ENCODE assay signal across 9 cellular contexts in genomic region chr6:151067684-151068596, GRCh38.
DNase-seq lines count a peak whose midpoint lies in the region; ATAC-seq, FAIRE-seq and TF ChIP-seq lines count a peak whose summit lies in the region.
"Had no signal": no experiment of that assay in that cellular context is flagged by ENCODE, and none has a peak within 500 bp of the region (broad histone marks: within the 10 kb centered on the region; RNA-seq: fewer than 3 reads in every experiment).

No MANE protein-coding gene starts in this region.

- H3K4me1 Mint-ChIP-seq in CD8-positive, alpha-beta memory T cell, result no peaks in the 10 kb centered on the region
- H3K4me1 Mint-ChIP-seq in CD8-positive, alpha-beta T cell (ENCODE audit: low read depth), result no peaks in the 10 kb centered on the region

- no peaks in the 10 kb centered on the region for H3K27me3 ChIP-seq in right cardiac atrium (ENCODE audit: control insufficient read depth, insufficient read depth)
- H3K27me3 ChIP-seq in smooth muscle cell (ENCODE audit: low read depth), result no peaks in the 10 kb centered on the region
- H3K27me3 ChIP-seq in CD8-positive, alpha-beta memory T cell (ENCODE audit: insufficient read depth, low read length, poor library complexity, severe bottlenecking), result no peaks in the 10 kb centered on the region
- H3K27me3 ChIP-seq in CD8-positive, alpha-beta T cell (ENCODE audit: insufficient read depth, low read length), result no peaks in the 10 kb centered on the region

- H3K4me1 ChIP-seq in right cardiac atrium (ENCODE audit: control insufficient read depth, insufficient read depth, low read length) (peaks cover 13% of the 10 kb centered on the region), smooth muscle cell (ENCODE audit: low read depth) (no peaks in the 10 kb centered on the region)
- H3K4me1 ChIP-seq in CD8-positive, alpha-beta memory T cell (ENCODE audit: insufficient read depth, low read length), result no peaks in the 10 kb centered on the region
- no peaks in the 10 kb centered on the region for H3K4me1 ChIP-seq in CD8-positive, alpha-beta T cell (ENCODE audit: insufficient read depth, low read length)

- peak; percentile 57 to 86 for ATAC-seq in right cardiac atrium
- no peak for ATAC-seq in CD8-positive, alpha-beta T cell

- peak; percentile 55 for FAIRE-seq in H54 (lab: Jason Lieb, UNC)

- no peak overlapping the region for H3K4me2 ChIP-seq in smooth muscle cell

- H3K27ac ChIP-seq in adipose tissue (ENCODE audit: low read depth, low read length) (peak overlapping the region; percentile 28), right cardiac atrium (ENCODE audit: low read length) (peak overlapping the region; percentile 99), smooth muscle cell (ENCODE audit: low read depth) (peak overlapping the region; percentile 48)
- no peak overlapping the region for H3K27ac ChIP-seq in CD8-positive, alpha-beta memory T cell (ENCODE audit: low read depth, low read length)
- H3K27ac ChIP-seq in CD8-positive, alpha-beta T cell (ENCODE audit: low read depth, low read length), result no peak overlapping the region

- 34 to 53% (median 45%) methylated on average over 14 of the region's 14 CpGs for WGBS in adipose tissue, 3 donors
- 27% methylated on average over 14 of the region's 14 CpGs for WGBS in right cardiac atrium
- WGBS in smooth muscle cell (ENCODE audit: low lambda C conversion rate), result 66% methylated on average over 14 of the region's 14 CpGs

- H3K79me2 ChIP-seq in smooth muscle cell (ENCODE audit: low read depth), result no peaks in the 10 kb centered on the region

- H3F3A ChIP-seq in smooth muscle cell (ENCODE audit: low read depth), result no peaks in the 10 kb centered on the region

- H3K9me3 ChIP-seq in right cardiac atrium (ENCODE audit: control insufficient read depth, low read length) (no peaks in the 10 kb centered on the region), smooth muscle cell (replicated peaks; ENCODE audit: low read depth) (no peaks in the 10 kb centered on the region)
- H3K9me3 ChIP-seq in CD8-positive, alpha-beta memory T cell (ENCODE audit: low read length), result no peaks in the 10 kb centered on the region
- no peaks in the 10 kb centered on the region for H3K9me3 ChIP-seq in CD8-positive, alpha-beta T cell (ENCODE audit: low read length)

- POLR2A ChIA-PET in CD8-positive, alpha-beta memory T cell (lab: Charles Lee), result no interaction called here
- POLR2A ChIA-PET in CD8-positive, alpha-beta T cell (lab: Charles Lee), result no interaction called here

- peaks cover 0 to 3% (median 0%) of the 10 kb centered on the region in 3 donors for H3K36me3 Mint-ChIP-seq in CD8-positive, alpha-beta memory T cell
- H3K36me3 Mint-ChIP-seq in CD8-positive, alpha-beta T cell, result peaks cover 8% of the 10 kb centered on the region

- no peak overlapping the region for H3K27ac Mint-ChIP-seq in CD8-positive, alpha-beta memory T cell
- no peak overlapping the region for H3K27ac Mint-ChIP-seq in CD8-positive, alpha-beta T cell
- H3K27ac Mint-ChIP-seq: IgD-negative memory B cell had no signal

- DNase-seq in H54 (ENCODE audit: insufficient read length, low spot score) (no peak), right cardiac atrium (peak; percentile 77 to 90 (median 83)), smooth muscle cell (lab: John Stamatoyannopoulos, UW; ENCODE audit: unreplicated experiment) (no peak), SKM-1 (lab: John Stamatoyannopoulos, UW; ENCODE audit: unreplicated experiment) (no peak), KG1 (lab: John Stamatoyannopoulos, UW) (no peak)
- DNase-seq in CD8-positive, alpha-beta memory T cell, result no peak
- DNase-seq in CD8-positive, alpha-beta T cell, result no peak

- CTCF ChIA-PET in CD8-positive, alpha-beta memory T cell (lab: Charles Lee), result interaction anchor here (1.4 kb wide), 1 partner anchor 11 kb away, joined by 3 read pairs; no protein-coding TSS in a partner anchor
- CTCF ChIA-PET in CD8-positive, alpha-beta T cell (lab: Charles Lee), result no interaction called here

- no peaks in the 10 kb centered on the region for H3K27me3 Mint-ChIP-seq in CD8-positive, alpha-beta memory T cell
- H3K27me3 Mint-ChIP-seq in CD8-positive, alpha-beta T cell (ENCODE audit: low read depth), result no peaks in the 10 kb centered on the region
- H3K27me3 Mint-ChIP-seq: IgD-negative memory B cell had no signal

- TF ChIP-seq CTCF in smooth muscle cell (IDR thresholded peaks at IDR 0.05; ENCODE audit: borderline replicate concordance, insufficient read depth, poor library complexity, severe bottlenecking), result no peak
- TF ChIP-seq CTCF in CD8-positive, alpha-beta T cell (IDR thresholded peaks at IDR 0.05), result no peak

- H3K9me3 Mint-ChIP-seq in CD8-positive, alpha-beta memory T cell, result no peaks in the 10 kb centered on the region
- no peaks in the 10 kb centered on the region for H3K9me3 Mint-ChIP-seq in CD8-positive, alpha-beta T cell
- H3K9me3 Mint-ChIP-seq: IgD-negative memory B cell had no signal

- no peak overlapping the region for H2AFZ ChIP-seq in smooth muscle cell (ENCODE audit: low read depth)

- no peak for TF ChIP-seq POLR2A in H54 (IDR thresholded peaks at IDR 0.05; ENCODE audit: low read depth, low read length)

- H4K20me1 ChIP-seq in smooth muscle cell (ENCODE audit: low read depth), result no peaks in the 10 kb centered on the region

- intact Hi-C loops in right cardiac atrium (cut with DNase I), result no loop called here
- intact Hi-C loops in CD8-positive, alpha-beta T cell (cut with DNase I, micrococcal nuclease), result no loop called here

- no peak overlapping the region for H3K4me3 Mint-ChIP-seq in CD8-positive, alpha-beta memory T cell
- H3K4me3 Mint-ChIP-seq in CD8-positive, alpha-beta T cell, result no peak overlapping the region
- H3K4me3 Mint-ChIP-seq: IgD-negative memory B cell had no signal

- H3K9ac ChIP-seq in smooth muscle cell (ENCODE audit: low read depth), result no peak overlapping the region

- no peak overlapping the region for H3K4me3 ChIP-seq in right cardiac atrium (ENCODE audit: low read length)
- H3K4me3 ChIP-seq in smooth muscle cell, result no peak overlapping the region
- no peak overlapping the region for H3K4me3 ChIP-seq in CD8-positive, alpha-beta memory T cell (ENCODE audit: low read length)
- no peak overlapping the region for H3K4me3 ChIP-seq in CD8-positive, alpha-beta T cell (ENCODE audit: low read depth, low read length)

- H3K36me3 ChIP-seq in smooth muscle cell (ENCODE audit: low read depth), result no peaks in the 10 kb centered on the region
- H3K36me3 ChIP-seq in CD8-positive, alpha-beta memory T cell (ENCODE audit: insufficient read depth, low read length), result no peaks in the 10 kb centered on the region
- H3K36me3 ChIP-seq in CD8-positive, alpha-beta T cell (ENCODE audit: insufficient read depth, low read length), result no peaks in the 10 kb centered on the region

Comparison
In these comparisons a context has a peak if more than half of its experiments do, and no peak if none do; other contexts are left out.
1. DNase-seq: peak in right cardiac atrium (3 of 3); none in H54 (single experiment), smooth muscle cell (single experiment), CD8-positive, alpha-beta memory T cell (0 of 5), CD8-positive, alpha-beta T cell (0 of 7), SKM-1 (single experiment) and KG1 (single experiment).
2. H3K27ac ChIP-seq: peak in adipose tissue (single experiment), right cardiac atrium (single experiment) and smooth muscle cell (single experiment); none in CD8-positive, alpha-beta memory T cell (single experiment) and CD8-positive, alpha-beta T cell (single experiment).